ENCODE assay signal across 20 cellular contexts in genomic region chr5:62681117-62681850, GRCh38.
"Had no signal": no experiment of that assay in that cellular context is flagged by ENCODE, and none has a peak within 500 bp of the region (broad histone marks: within the 10 kb centered on the region; RNA-seq: fewer than 3 reads in every experiment).

No MANE protein-coding gene starts in this region.

- H3K4me1 ChIP-seq: left lung, lower lobe of right lung, pancreas, sigmoid colon, tibial nerve, uterus had no signal

- H3K27ac ChIP-seq: left lung, lower lobe of right lung, pancreas, sigmoid colon, spleen, tibial nerve, uterus had no signal

- FAIRE-seq: keratinocyte, pancreas, small intestine had no signal

- ATAC-seq: left lung; lower lobe of right lung; naive thymus-derived CD8-positive, alpha-beta T cell; pancreas; stimulated activated effector memory CD8-positive, alpha-beta T cell treated with anti-CD3 and anti-CD28 coated beads, Interleukin-12 subunit alpha, Interleukin-12 subunit beta, amount 100 ng/mL, for 72 hours had no signal

- H3K4me3 ChIP-seq: left lung, lower lobe of right lung, pancreas, right atrium auricular region, sigmoid colon, spleen, tibial nerve, uterus had no signal

- DNase-seq: hippocampal formation; kidney glomerular epithelial cell; left cardiac atrium; left lung; lower lobe of right lung; mammary epithelial cell; mesenchymal stem cell; naive thymus-derived CD8-positive, alpha-beta T cell; nucleus accumbens; pancreas; sigmoid colon; small intestine; spleen; stimulated activated CD4-positive, alpha-beta T cell treated with anti-CD3 and anti-CD28 coated beads, Interleukin-4, amount 100 ng/mL, for 24 hours; stimulated activated naive CD4-positive, alpha-beta T cell; uterus had no signal

- H3K9me3 ChIP-seq: pancreas, uterus had no signal

- H3K27me3 ChIP-seq: left lung, pancreas, right atrium auricular region, sigmoid colon, spleen, tibial nerve, uterus had no signal

- H3K36me3 ChIP-seq: left lung, lower lobe of right lung, pancreas, right atrium auricular region, sigmoid colon, spleen, tibial nerve, uterus had no signal
